ENCODE assay signal across 18 cellular contexts in genomic region chr19:56101746-56102535, GRCh38. TPM values are rescaled to one million over a fixed set of nuclear protein-coding genes. Genes with fewer than 3 reads are reported as not detected.
DNase-seq lines count a peak whose midpoint lies in the region; ATAC-seq and TF ChIP-seq lines count a peak whose summit lies in the region.
"Had no signal": no experiment of that assay in that cellular context is flagged by ENCODE, and none has a peak within 500 bp of the region (broad histone marks: within the 10 kb centered on the region; RNA-seq: fewer than 3 reads in every experiment).

No MANE protein-coding gene starts in this region.

- POLR2A ChIA-PET in PC-3 (lab: Charles Lee; ENCODE audit: unreplicated experiment) (no interaction called here), OCI-LY7 (lab: Charles Lee) (no interaction called here)

- no peaks in the 10 kb centered on the region for H3K27me3 Mint-ChIP-seq in memory B cell

- peaks cover 17% of the 10 kb centered on the region for H3K4me1 Mint-ChIP-seq in memory B cell

- 87% methylated on average over 32 of the region's 34 CpGs for WGBS in esophagus muscularis mucosa

- no peak for TF ChIP-seq CTCF in PC-3 (conservative IDR thresholded peaks at IDR 0.05; ENCODE audit: low read depth, low read length)
- TF ChIP-seq CTCF in neutrophil (IDR thresholded peaks at IDR 0.05): no peak
- TF ChIP-seq CTCF in OCI-LY7 (conservative IDR thresholded peaks at IDR 0.05; ENCODE audit: low read length): no peak
- no peak for TF ChIP-seq CTCF in esophagus muscularis mucosa (IDR thresholded peaks at IDR 0.05)
- TF ChIP-seq CTCF in omental fat pad (IDR thresholded peaks at IDR 0.05): no peak

- H3F3A ChIP-seq in PC-3 (ENCODE audit: low read length, unreplicated experiment): no peaks in the 10 kb centered on the region

- H3K4me3 ChIP-seq in BLaER1 treated with 17β-estradiol and CSF1 and Interleukin-3, amounts not matched to agents 10 nM and 100 nM: no peak overlapping the region
- H3K4me3 ChIP-seq in PC-3 (ENCODE audit: low read length) (no peak overlapping the region), neutrophil (ENCODE audit: low read depth in 1 of 2, low read length in 1 of 2) (no peak overlapping the region), OCI-LY7 (ENCODE audit: low read depth, low read length, poor library complexity, severe bottlenecking) (no peak overlapping the region), esophagus muscularis mucosa (no peak overlapping the region)
- H3K4me3 ChIP-seq: Peyer's patch had no signal

- CTCF ChIA-PET in PC-3 (lab: Charles Lee) (no interaction called here), OCI-LY7 (lab: Charles Lee; ENCODE audit: unreplicated experiment) (no interaction called here)

- peaks cover 27 to 74% (median 62%) of the 10 kb centered on the region in 10 experiments for H3K4me1 ChIP-seq in BLaER1 treated with 17β-estradiol and CSF1 and Interleukin-3, amounts not matched to agents 10 nM and 100 nM
- H3K4me1 ChIP-seq in PC-3 (ENCODE audit: insufficient read depth, low read length) (no peaks in the 10 kb centered on the region), neutrophil (ENCODE audit: control insufficient read depth in 1 of 2, insufficient read depth in 1 of 2, low read depth in 1 of 2, low read length in 1 of 2) (peaks cover 23 to 25% of the 10 kb centered on the region in 2 experiments), OCI-LY7 (ENCODE audit: insufficient read depth, low read length, poor library complexity, severe bottlenecking) (no peaks in the 10 kb centered on the region), esophagus muscularis mucosa (peaks cover 34 to 56% (median 42%) of the 10 kb centered on the region in 4 donors)

- no peak for ATAC-seq in PC-3
- no peak for ATAC-seq in memory B cell (ENCODE audit: low read depth)
- ATAC-seq in omental fat pad (ENCODE audit: low FRiP score): no peak
- ATAC-seq: Right ventricle myocardium inferior had no signal

- no peak overlapping the region for H3K4me3 Mint-ChIP-seq in memory B cell

- H3K9me3 Mint-ChIP-seq in memory B cell: no peaks in the 10 kb centered on the region

- BruUV-seq in PC-3 (replicated peaks; lab: Mats Ljungman, UMichigan) (TSS peak; percentile 25), OCI-LY7 (replicated peaks; lab: Mats Ljungman, UMichigan) (no TSS peak)

- H3K36me3 Mint-ChIP-seq in memory B cell: peaks cover 14% of the 10 kb centered on the region

- peaks cover 58 to 78% (median 69%) of the 10 kb centered on the region in 11 experiments for H3K36me3 ChIP-seq in BLaER1 treated with 17β-estradiol and CSF1 and Interleukin-3, amounts not matched to agents 10 nM and 100 nM
- H3K36me3 ChIP-seq in PC-3 (ENCODE audit: low read depth, low read length) (peaks cover 42% of the 10 kb centered on the region), neutrophil (peaks cover 72% of the 10 kb centered on the region), OCI-LY7 (ENCODE audit: insufficient read depth, low read length) (peaks cover 51% of the 10 kb centered on the region), esophagus muscularis mucosa (peaks cover 11 to 65% (median 52%) of the 10 kb centered on the region in 4 donors)

- H3K4me2 ChIP-seq in BLaER1 treated with 17β-estradiol and CSF1 and Interleukin-3, amounts not matched to agents 10 nM and 100 nM: peak overlapping the region in 7 of 11 experiments; percentile 61 to 93 (median 81); a peak in 13 of 22 replicates
- H3K4me2 ChIP-seq in PC-3 (ENCODE audit: low read length): no peak overlapping the region
- no peak overlapping the region for H3K4me2 ChIP-seq in OCI-LY7 (ENCODE audit: low read length)

- H3K27ac ChIP-seq in BLaER1 treated with 17β-estradiol and CSF1 and Interleukin-3, amounts not matched to agents 10 nM and 100 nM: peak overlapping the region in 2 of 11 experiments; percentile 58 to 59; a peak in 4 of 22 replicates
- no peak overlapping the region for H3K27ac ChIP-seq in PC-3 (ENCODE audit: low read length)
- H3K27ac ChIP-seq in neutrophil: peak overlapping the region; percentile 7
- no peak overlapping the region for H3K27ac ChIP-seq in OCI-LY7 (ENCODE audit: low read depth, low read length, poor library complexity, severe bottlenecking)
- H3K27ac ChIP-seq in esophagus muscularis mucosa (replicated peaks in 1 of 4): no peak overlapping the region
- H3K27ac ChIP-seq: Peyer's patch had no signal

- H3K9me3 ChIP-seq in BLaER1 treated with 17β-estradiol and CSF1 and Interleukin-3, amounts not matched to agents 10 nM and 100 nM (replicated peaks in 1 of 11): peaks cover 0 to 8% (median 0%) of the 10 kb centered on the region in 11 experiments; a peak in 6 of 22 replicates
- H3K9me3 ChIP-seq in PC-3 (ENCODE audit: low read length) (no peaks in the 10 kb centered on the region), neutrophil (no peaks in the 10 kb centered on the region), OCI-LY7 (ENCODE audit: low read length) (no peaks in the 10 kb centered on the region), esophagus muscularis mucosa (no peaks in the 10 kb centered on the region)
- H3K9me3 ChIP-seq: Peyer's patch had no signal

- DNase-seq in PC-3: no peak
- no peak for DNase-seq in memory B cell (ENCODE audit: low spot score in 2 of 2)
- no peak for DNase-seq in OCI-LY7 (ENCODE audit: low spot score)
- DNase-seq in esophagus muscularis mucosa (ENCODE audit: extremely low spot score): no peak
- no peak for DNase-seq in omental fat pad (ENCODE audit: low spot score)
- no peak for DNase-seq in activated CD4-positive, alpha-beta T cell treated with anti-CD3 and anti-CD28 coated beads for 4 hours
- DNase-seq: ACHN, KBM-7, MV-4-11, NCI-H187, NCI-H2107, NCI-H2227 treated with DMSO at 0.1 percent for 48 hours, NCI-H524, NCI-H82, Peyer's patch had no signal

- intact Hi-C loops in PC-3 (cut with micrococcal nuclease) (no loop called here), OCI-LY7 (cut with micrococcal nuclease; ENCODE audit: unreplicated experiment) (no loop called here), esophagus muscularis mucosa (cut with DNase I) (no loop called here)

- H4K20me1 ChIP-seq in BLaER1 treated with 17β-estradiol and CSF1 and Interleukin-3, amounts not matched to agents 10 nM and 100 nM: peaks cover 76 to 98% (median 95%) of the 10 kb centered on the region in 11 experiments
- H4K20me1 ChIP-seq in PC-3 (ENCODE audit: low read length): peaks cover 47% of the 10 kb centered on the region
- H4K20me1 ChIP-seq in OCI-LY7 (ENCODE audit: insufficient read depth, low read length): no peaks in the 10 kb centered on the region

- TF ChIP-seq EP300 in esophagus muscularis mucosa (IDR thresholded peaks at IDR 0.05): no peak

- peak overlapping the region in 4 of 11 experiments; percentile 56 to 70 (median 60); a peak in 7 of 22 replicates for H3K9ac ChIP-seq in BLaER1 treated with 17β-estradiol and CSF1 and Interleukin-3, amounts not matched to agents 10 nM and 100 nM
- no peak overlapping the region for H3K9ac ChIP-seq in PC-3 (ENCODE audit: low read length)

- peaks cover 73% of the 10 kb centered on the region for H3K79me2 ChIP-seq in PC-3 (ENCODE audit: low read length)
- peaks cover 19% of the 10 kb centered on the region; the same call in 1 of the 2 replicates for H3K79me2 ChIP-seq in OCI-LY7 (ENCODE audit: insufficient read depth, low read depth, low read length)

- TF ChIP-seq POLR2A in esophagus muscularis mucosa (IDR thresholded peaks at IDR 0.05; ENCODE audit: low read depth): no peak

- no peaks in the 10 kb centered on the region for H3K9me2 ChIP-seq in PC-3 (replicated peaks; ENCODE audit: low read length)
- no peaks in the 10 kb centered on the region for H3K9me2 ChIP-seq in OCI-LY7 (ENCODE audit: insufficient read depth, low read length)

- H2AFZ ChIP-seq in PC-3 (ENCODE audit: low read length) (no peak overlapping the region), OCI-LY7 (ENCODE audit: low read length) (no peak overlapping the region)

- H3K27ac Mint-ChIP-seq in memory B cell: peak overlapping the region; percentile 78

- no peaks in the 10 kb centered on the region for H3K27me3 ChIP-seq in BLaER1 treated with 17β-estradiol and CSF1 and Interleukin-3, amounts not matched to agents 10 nM and 100 nM
- H3K27me3 ChIP-seq in PC-3 (ENCODE audit: low read length) (no peaks in the 10 kb centered on the region), neutrophil (no peaks in the 10 kb centered on the region), esophagus muscularis mucosa (no peaks in the 10 kb centered on the region)
- H3K27me3 ChIP-seq: Peyer's patch had no signal

RNA-seq across cellular contexts. Expression of gene ZNF787, which starts 19.2 kb away (rescaled TPM):
- 111 and 185 TPM in 2 replicates for total RNA-seq in PC-3 (2014; rRNA removed)
- total RNA-seq in OCI-LY7 (2014; rRNA removed; shearing (Covaris generic)): 30.6 and 36.5 TPM in 2 replicates
- 31.7 and 35.6 TPM in 2 replicates for total RNA-seq in OCI-LY7 (2022)
- 10 to 100 TPM; 15.0 to 34.2 (median 28.4) TPM for total RNA-seq in esophagus muscularis mucosa
- total RNA-seq in omental fat pad: 10 to 100 TPM; 10.9 to 18.6 (median 12.0) TPM

RNA-seq across cellular contexts. Expression of gene ZNF444, which starts 39.1 kb away (rescaled TPM):
- 40.0 and 65.0 TPM in 2 replicates for total RNA-seq in PC-3 (2014; rRNA removed)
- 22.0 and 41.7 TPM in 2 replicates for total RNA-seq in OCI-LY7 (2014; rRNA removed; shearing (Covaris generic))
- 21.8 and 25.3 TPM in 2 replicates for total RNA-seq in OCI-LY7 (2022)
- 10 to 100 TPM; 32.0 to 78.2 (median 52.1) TPM for total RNA-seq in esophagus muscularis mucosa
- total RNA-seq in omental fat pad: 10 to 100 TPM; 10.4 to 14.2 (median 13.1) TPM

Comparison
In these comparisons a context has a peak if more than half of its experiments do, and no peak if none do; other contexts are left out.
1. H3K4me2 ChIP-seq: peak in BLaER1 treated with 17β-estradiol and CSF1 and Interleukin-3, amounts not matched to agents 10 nM and 100 nM (7 of 11); none in PC-3 (single experiment) and OCI-LY7 (single experiment).